In genomic region chr22:38793721-38794466, GRCh38 we compare ENCODE assay signal across 8 cellular contexts. TPM values are rescaled to one million over a fixed set of nuclear protein-coding genes. Genes with fewer than 3 reads are reported as not detected.
A peak's percentile ranks its signal among the peaks of the same experiment; 100 is the strongest.
DNase-seq lines count a peak whose midpoint lies in the region; ATAC-seq and TF ChIP-seq lines count a peak whose summit lies in the region.

DNAL4 (minus strand) TSS chr22:38794143; CDS start chr22:38782731, 11,412 bp downstream.

- H3K4me1 Mint-ChIP-seq in activated naive CD8-positive, alpha-beta T cell (ENCODE audit: low read depth) = peaks cover 28% of the 10 kb centered on the region

- peaks cover 11% of the 10 kb centered on the region for H3K36me3 ChIP-seq in suprapubic skin

- H3K9me3 Mint-ChIP-seq in activated naive CD8-positive, alpha-beta T cell (ENCODE audit: low read depth) = no peaks in the 10 kb centered on the region

- H3K4me3 ChIP-seq in GM08714 (ENCODE audit: low read length) (peak within 1 kb of the TSS; percentile 76), suprapubic skin (peak within 1 kb of the TSS; percentile 89)

- no peaks in the 10 kb centered on the region for H3K27me3 Mint-ChIP-seq in activated naive CD8-positive, alpha-beta T cell

- H3K27me3 ChIP-seq in suprapubic skin = peaks cover 6% of the 10 kb centered on the region

- peak; percentile 92 for ATAC-seq in HG02623 (IDR thresholded peaks at IDR 0.05; ENCODE audit: unreplicated experiment)
- peak; percentile 99 for ATAC-seq in SK-N-SH treated with all-trans-retinoic acid at 6 μM for 48 hours

- TF ChIP-seq EP300 in suprapubic skin (IDR thresholded peaks at IDR 0.05) = no peak

- H3K4me3 Mint-ChIP-seq in activated naive CD8-positive, alpha-beta T cell = peak within 1 kb of the TSS; percentile 91

- WGBS in suprapubic skin = 2% methylated on average over 21 of the region's 47 CpGs

- TF ChIP-seq CTCF in suprapubic skin (IDR thresholded peaks at IDR 0.05) = no peak

- TF ChIP-seq POLR2A in suprapubic skin (IDR thresholded peaks at IDR 0.05) = peak in 1 of 2 donors; percentile 13

- no peaks in the 10 kb centered on the region for H3K9me3 ChIP-seq in suprapubic skin

- peak within 1 kb of the TSS; percentile 73 for H3K27ac Mint-ChIP-seq in activated naive CD8-positive, alpha-beta T cell

- DNase-seq in NCI-H1092 treated with DMSO at 0.1 percent for 48 hours (lab: John Stamatoyannopoulos, UW) (peak; percentile 97), glomerular endothelial cell (ENCODE audit: extremely low read depth, low read depth, low spot score) (peak; percentile 95), nucleus accumbens (lab: John Stamatoyannopoulos, UW) (peak; percentile 24 to 98 (median 87)), suprapubic skin (ENCODE audit: low spot score in 2 of 2) (peak; percentile 98)

- H3K36me3 Mint-ChIP-seq in activated naive CD8-positive, alpha-beta T cell = no peaks in the 10 kb centered on the region

- peaks cover 9% of the 10 kb centered on the region for H3K4me1 ChIP-seq in suprapubic skin

- peak within 1 kb of the TSS; percentile 86 for H3K27ac ChIP-seq in suprapubic skin

TF ChIP-seq in SK-N-SH treated with all-trans-retinoic acid at 6 μM for 48 hours, 23 proteins besides CTCF, POLR2A, EP300 and RAD21:
- TF ChIP-seq ZNF565 (CRISPR knock-in tag; conservative IDR thresholded peaks at IDR 0.05; ENCODE audit: low read depth) = no peak
- TF ChIP-seq ZNF8 (CRISPR knock-in tag; IDR thresholded peaks at IDR 0.05) = no peak
- TF ChIP-seq TSHZ2 (CRISPR knock-in tag; IDR thresholded peaks at IDR 0.05) = no peak
- no peak for TF ChIP-seq TCF4 (CRISPR knock-in tag; IDR thresholded peaks at IDR 0.05; ENCODE audit: borderline replicate concordance)
- no peak for TF ChIP-seq ZFP30 (CRISPR knock-in tag; IDR thresholded peaks at IDR 0.05)
- no peak for TF ChIP-seq PATZ1 (CRISPR knock-in tag; IDR thresholded peaks at IDR 0.05; ENCODE audit: borderline replicate concordance)
- TF ChIP-seq BACH2 (CRISPR knock-in tag; IDR thresholded peaks at IDR 0.05; ENCODE audit: borderline replicate concordance) = no peak
- no peak for TF ChIP-seq ZNF70 (CRISPR knock-in tag; IDR thresholded peaks at IDR 0.05)
- no peak for TF ChIP-seq POU6F1 (CRISPR knock-in tag; IDR thresholded peaks at IDR 0.05; ENCODE audit: borderline replicate concordance, low read depth)
- no peak for TF ChIP-seq RARB (CRISPR knock-in tag; IDR thresholded peaks at IDR 0.05)
- TF ChIP-seq ARNTL (CRISPR knock-in tag; IDR thresholded peaks at IDR 0.05; ENCODE audit: borderline replicate concordance, low read depth) = no peak
- TF ChIP-seq GLIS3 (CRISPR knock-in tag; IDR thresholded peaks at IDR 0.05) = no peak
- no peak for TF ChIP-seq PPARA (CRISPR knock-in tag; IDR thresholded peaks at IDR 0.05; ENCODE audit: borderline replicate concordance)
- TF ChIP-seq OSR1 (CRISPR knock-in tag; IDR thresholded peaks at IDR 0.05) = no peak
- no peak for TF ChIP-seq ISL1 (CRISPR knock-in tag; IDR thresholded peaks at IDR 0.05)
- no peak for TF ChIP-seq ZC3H10 (CRISPR knock-in tag; IDR thresholded peaks at IDR 0.05)
- no peak for TF ChIP-seq CSDC2 (CRISPR knock-in tag; IDR thresholded peaks at IDR 0.05)
- TF ChIP-seq ZFP3 (CRISPR knock-in tag; IDR thresholded peaks at IDR 0.05) = no peak

RNA-seq across cellular contexts. Expression of gene DNAL4, which starts in this region (rescaled TPM):
- total RNA-seq in glomerular endothelial cell (14.6 and 20.2 TPM in 2 replicates), suprapubic skin (10 to 100 TPM; 21.8 to 27.7 (median 27.6) TPM)

Comparison
In these comparisons a context has a peak if more than half of its experiments do, and no peak if none do; other contexts are left out.
1. Peak in every context shown above with its lines: DNase-seq, ATAC-seq, H3K4me3 ChIP-seq and H3K27ac ChIP-seq.